ENCODE assay signal across 9 cellular contexts in the genomic region with DNA sequence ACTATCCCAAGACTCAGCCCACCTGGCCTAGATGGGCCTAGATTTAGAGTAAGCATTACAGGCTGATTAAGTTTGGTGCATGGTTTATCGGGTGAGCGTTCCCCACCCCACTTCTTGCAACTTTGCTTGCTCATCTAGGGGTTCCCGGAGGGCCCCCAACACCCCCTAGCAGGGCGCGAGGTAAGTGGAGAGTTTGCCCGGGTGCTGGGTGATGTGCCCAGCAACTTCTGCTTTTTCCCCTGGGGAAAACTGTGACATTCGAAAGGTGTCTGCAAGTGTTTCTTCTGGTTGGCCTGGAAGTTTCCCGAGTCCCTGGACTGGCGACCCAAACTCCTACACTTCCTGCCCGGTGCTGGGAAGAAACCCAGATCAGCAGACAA. TPM values are rescaled to one million over a fixed set of nuclear protein-coding genes. Genes with fewer than 3 reads are reported as not detected.
DNase-seq lines count a peak whose midpoint lies in the region; ATAC-seq, FAIRE-seq and TF ChIP-seq lines count a peak whose summit lies in the region.
"Had no signal": no experiment of that assay in that cellular context is flagged by ENCODE, and none has a peak within 500 bp of the region (broad histone marks: within the 10 kb centered on the region; RNA-seq: fewer than 3 reads in every experiment).

No MANE protein-coding gene starts in this region.

- H3K9me3 ChIP-seq in kidney (ENCODE audit: control insufficient read depth in 1 of 2, low read length in 2 of 2) (no peaks in the 10 kb centered on the region), testis (no peaks in the 10 kb centered on the region)

- no peaks in the 10 kb centered on the region for H3K36me3 Mint-ChIP-seq in activated T-cell treated with anti-CD3 and anti-CD28 coated beads, Interleukin-2, amount 50 U/mL, for 24 hours (ENCODE audit: low read depth)
- H3K36me3 Mint-ChIP-seq in activated naive CD8-positive, alpha-beta T cell: peaks cover 2% of the 10 kb centered on the region

- H3K4me1 ChIP-seq in kidney (ENCODE audit: control insufficient read depth in 1 of 2, insufficient read depth in 1 of 2, low read depth in 1 of 2, low read length in 2 of 2) (peaks cover 0 to 2% of the 10 kb centered on the region in 2 donors), testis (no peaks in the 10 kb centered on the region)

- FAIRE-seq in kidney (lab: Jason Lieb, UNC): no peak
- FAIRE-seq: bronchial epithelial cell had no signal

- H3K27ac Mint-ChIP-seq in activated T-cell treated with anti-CD3 and anti-CD28 coated beads, Interleukin-2, amount 50 U/mL, for 24 hours: no peak overlapping the region
- H3K27ac Mint-ChIP-seq in activated naive CD8-positive, alpha-beta T cell: no peak overlapping the region

- H3K27me3 Mint-ChIP-seq in activated T-cell treated with anti-CD3 and anti-CD28 coated beads, Interleukin-2, amount 50 U/mL, for 24 hours: peaks cover 56% of the 10 kb centered on the region
- H3K27me3 Mint-ChIP-seq in activated naive CD8-positive, alpha-beta T cell: peaks cover 40% of the 10 kb centered on the region

- peak overlapping the region; percentile 70 for H3K4me3 Mint-ChIP-seq in activated T-cell treated with anti-CD3 and anti-CD28 coated beads, Interleukin-2, amount 50 U/mL, for 24 hours
- H3K4me3 Mint-ChIP-seq in activated naive CD8-positive, alpha-beta T cell: peak overlapping the region; percentile 83

- H3K4me3 ChIP-seq in kidney (ENCODE audit: low read length in 2 of 2) (peak overlapping the region; percentile 65 to 92), testis (peak overlapping the region in 1 of 2 donors; percentile 88)

- 24 to 70% methylated on average over 7 to 10 of the region's 10 CpGs for WGBS in testis, 2 donors

- intact Hi-C loops in kidney (cut with DNase I) (no loop called here), testis (cut with DNase I; ENCODE audit: low total_unique reads) (loop anchor here (2.0 to 10.0 kb wide), 2 partner anchors 41 to 209 kb away; a partner anchor contains a TSS)

- TF ChIP-seq CTCF in kidney (IDR thresholded peaks at IDR 0.05; ENCODE audit: borderline replicate concordance, extremely low read depth, insufficient read depth) (no peak), testis (IDR thresholded peaks at IDR 0.05) (no peak)

- no peaks in the 10 kb centered on the region for H3K27me3 ChIP-seq in testis

- H3K4me1 Mint-ChIP-seq in activated T-cell treated with anti-CD3 and anti-CD28 coated beads, Interleukin-2, amount 50 U/mL, for 24 hours (ENCODE audit: low read depth): peaks cover 16% of the 10 kb centered on the region
- peaks cover 21% of the 10 kb centered on the region for H3K4me1 Mint-ChIP-seq in activated naive CD8-positive, alpha-beta T cell (ENCODE audit: low read depth)

- ATAC-seq in GM21737 (IDR thresholded peaks at IDR 0.05; ENCODE audit: unreplicated experiment) (no peak), HG02852 (IDR thresholded peaks at IDR 0.05; ENCODE audit: unreplicated experiment) (no peak), GM18519 (IDR thresholded peaks at IDR 0.05; ENCODE audit: low FRiP score, unreplicated experiment) (no peak)

- H3K9me3 Mint-ChIP-seq in activated T-cell treated with anti-CD3 and anti-CD28 coated beads, Interleukin-2, amount 50 U/mL, for 24 hours: no peaks in the 10 kb centered on the region
- H3K9me3 Mint-ChIP-seq in activated naive CD8-positive, alpha-beta T cell (ENCODE audit: low read depth): no peaks in the 10 kb centered on the region

- DNase-seq in activated T-cell treated with anti-CD3 and anti-CD28 coated beads, Interleukin-2, amount 50 U/mL, for 24 hours: no peak
- DNase-seq in activated T-cell treated with anti-CD3 and anti-CD28 coated beads, Interleukin-2, amount 50 U/mL, for 48 hours: no peak
- DNase-seq in kidney (no peak), testis (no peak)

- peak overlapping the region in 1 of 2 donors; percentile 60 for H3K9ac ChIP-seq in kidney (ENCODE audit: low read length in 2 of 2)

- H3K36me3 ChIP-seq in kidney (ENCODE audit: control insufficient read depth in 1 of 2, insufficient read depth in 2 of 2, low read length in 2 of 2): no peaks in the 10 kb centered on the region
- H3K36me3 ChIP-seq in testis (ENCODE audit: low read depth, missing control alignments): no peaks in the 10 kb centered on the region

- H3K27ac ChIP-seq in kidney (ENCODE audit: low read depth in 2 of 2, low read length in 2 of 2) (no peak overlapping the region), testis (peak overlapping the region; percentile 53 to 77)

- TF ChIP-seq POLR2A in testis (IDR thresholded peaks at IDR 0.05): no peak

RNA-seq across cellular contexts. Expression of a gene that starts 31.7 kb away (rescaled TPM):
- total RNA-seq in kidney (2.9 TPM), testis (1 to 10 TPM; 6.6 to 6.9 TPM)
- polyA plus RNA-seq in kidney (ENCODE audit: insufficient read depth, low read depth, low replicate concordance) (0.71 TPM), testis (ENCODE audit: insufficient read depth, low read depth, low replicate concordance) (4.7 TPM)

RNA-seq across cellular contexts. Expression of a gene that starts 40.2 kb away (rescaled TPM):
- total RNA-seq in kidney (54.2 TPM), testis (100 to 1,000 TPM; 130 to 144 TPM)
- polyA plus RNA-seq in kidney (ENCODE audit: insufficient read depth, low read depth, low replicate concordance) (11.0 TPM), testis (ENCODE audit: insufficient read depth, low read depth, low replicate concordance) (243 TPM)

Comparison
In these comparisons a context has a peak if more than half of its experiments do, and no peak if none do; other contexts are left out.
1. H3K27ac ChIP-seq: peak in testis (2 of 2); none in kidney (0 of 2).